In genomic region chr19:54943772-54944361, GRCh38 we compare ENCODE assay signal across 15 cellular contexts. TPM values are rescaled to one million over a fixed set of nuclear protein-coding genes. Genes with fewer than 3 reads are reported as not detected.
"Had no signal": no experiment of that assay in that cellular context is flagged by ENCODE, and none has a peak within 500 bp of the region (broad histone marks: within the 10 kb centered on the region; RNA-seq: fewer than 3 reads in every experiment).

No MANE protein-coding gene starts in this region.

RNA-seq across cellular contexts. Expression of gene NLRP7, which starts 3.5 kb away (rescaled TPM):
- total RNA-seq: cerebellum, colonic mucosa, esophagus mucosa, fibroblast of lung, glomerular endothelial cell, heart left ventricle, left lobe of liver, lower leg skin, omental fat pad, psoas muscle, right lobe of liver, temporal lobe, upper lobe of right lung had no signal
- polyA plus RNA-seq: fibroblast of lung, heart left ventricle, psoas muscle had no signal

RNA-seq across cellular contexts. Expression of gene NCR1, which starts 37.9 kb away (rescaled TPM):
- total RNA-seq: cerebellum, colonic mucosa, dermis blood vessel endothelial cell, fibroblast of lung, frontal cortex, glomerular endothelial cell, lower leg skin, temporal lobe had no signal
- polyA plus RNA-seq: fibroblast of lung, heart left ventricle, psoas muscle had no signal
